1 cellular context compared by ENCODE assay signal in the genomic region with DNA sequence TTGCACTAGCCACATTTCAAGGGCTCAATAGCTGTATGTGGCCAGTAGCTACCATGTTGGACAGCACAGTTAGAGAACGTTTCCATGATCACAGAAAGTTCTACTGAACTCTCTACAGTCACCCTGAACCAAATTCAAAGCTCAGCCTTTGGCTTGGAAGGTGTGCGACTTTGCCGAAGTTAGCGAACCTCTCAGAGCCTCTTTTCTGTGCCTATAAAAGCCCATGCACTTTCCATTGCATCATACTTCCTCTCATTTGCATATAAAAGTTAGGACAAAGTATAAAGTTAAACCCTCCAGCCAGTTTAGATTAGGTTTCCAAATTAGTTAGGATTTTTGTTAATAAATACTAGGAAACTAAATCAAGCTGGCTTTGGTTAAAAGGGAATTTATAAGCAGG.
TF ChIP-seq lines count a peak whose summit lies in the region.

No MANE protein-coding gene starts in this region.

TF ChIP-seq in K562, 482 proteins besides CTCF, POLR2A, EP300 and RAD21 (continued from another document):
- no peak for TF ChIP-seq KLF13 (tag; IDR thresholded peaks at IDR 0.05; ENCODE audit: borderline replicate concordance, low read depth)
- no peak for TF ChIP-seq CBX8 (IDR thresholded peaks at IDR 0.05; ENCODE audit: borderline replicate concordance, extremely low read depth, low read depth, low read length, poor library complexity, severe bottlenecking)
- TF ChIP-seq STAG1 (CRISPR knock-in tag; IDR thresholded peaks at IDR 0.05; ENCODE audit: borderline replicate concordance): no peak
- TF ChIP-seq, protein P1, sequence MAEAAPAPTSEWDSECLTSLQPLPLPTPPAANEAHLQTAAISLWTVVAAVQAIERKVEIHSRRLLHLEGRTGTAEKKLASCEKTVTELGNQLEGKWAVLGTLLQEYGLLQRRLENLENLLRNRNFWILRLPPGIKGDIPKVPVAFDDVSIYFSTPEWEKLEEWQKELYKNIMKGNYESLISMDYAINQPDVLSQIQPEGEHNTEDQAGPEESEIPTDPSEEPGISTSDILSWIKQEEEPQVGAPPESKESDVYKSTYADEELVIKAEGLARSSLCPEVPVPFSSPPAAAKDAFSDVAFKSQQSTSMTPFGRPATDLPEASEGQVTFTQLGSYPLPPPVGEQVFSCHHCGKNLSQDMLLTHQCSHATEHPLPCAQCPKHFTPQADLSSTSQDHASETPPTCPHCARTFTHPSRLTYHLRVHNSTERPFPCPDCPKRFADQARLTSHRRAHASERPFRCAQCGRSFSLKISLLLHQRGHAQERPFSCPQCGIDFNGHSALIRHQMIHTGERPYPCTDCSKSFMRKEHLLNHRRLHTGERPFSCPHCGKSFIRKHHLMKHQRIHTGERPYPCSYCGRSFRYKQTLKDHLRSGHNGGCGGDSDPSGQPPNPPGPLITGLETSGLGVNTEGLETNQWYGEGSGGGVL (CRISPR knock-in tag; IDR thresholded peaks at IDR 0.05): no peak
- TF ChIP-seq CEBPB (tag; IDR thresholded peaks at IDR 0.05): peak; percentile 80
- TF ChIP-seq, protein P2, sequence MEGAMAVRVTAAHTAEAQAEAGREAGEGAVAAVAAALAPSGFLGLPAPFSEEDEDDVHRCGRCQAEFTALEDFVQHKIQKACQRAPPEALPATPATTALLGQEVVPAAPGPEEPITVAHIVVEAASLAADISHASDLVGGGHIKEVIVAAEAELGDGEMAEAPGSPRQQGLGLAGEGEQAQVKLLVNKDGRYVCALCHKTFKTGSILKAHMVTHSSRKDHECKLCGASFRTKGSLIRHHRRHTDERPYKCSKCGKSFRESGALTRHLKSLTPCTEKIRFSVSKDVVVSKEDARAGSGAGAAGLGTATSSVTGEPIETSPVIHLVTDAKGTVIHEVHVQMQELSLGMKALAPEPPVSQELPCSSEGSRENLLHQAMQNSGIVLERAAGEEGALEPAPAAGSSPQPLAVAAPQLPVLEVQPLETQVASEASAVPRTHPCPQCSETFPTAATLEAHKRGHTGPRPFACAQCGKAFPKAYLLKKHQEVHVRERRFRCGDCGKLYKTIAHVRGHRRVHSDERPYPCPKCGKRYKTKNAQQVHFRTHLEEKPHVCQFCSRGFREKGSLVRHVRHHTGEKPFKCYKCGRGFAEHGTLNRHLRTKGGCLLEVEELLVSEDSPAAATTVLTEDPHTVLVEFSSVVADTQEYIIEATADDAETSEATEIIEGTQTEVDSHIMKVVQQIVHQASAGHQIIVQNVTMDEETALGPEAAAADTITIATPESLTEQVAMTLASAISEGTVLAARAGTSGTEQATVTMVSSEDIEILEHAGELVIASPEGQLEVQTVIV (CRISPR knock-in tag; IDR thresholded peaks at IDR 0.05; ENCODE audit: borderline replicate concordance): no peak
- TF ChIP-seq ETS1 (conservative IDR thresholded peaks at IDR 0.05; ENCODE audit: control insufficient read depth, low read depth, low read length): no peak
- TF ChIP-seq, protein P3, sequence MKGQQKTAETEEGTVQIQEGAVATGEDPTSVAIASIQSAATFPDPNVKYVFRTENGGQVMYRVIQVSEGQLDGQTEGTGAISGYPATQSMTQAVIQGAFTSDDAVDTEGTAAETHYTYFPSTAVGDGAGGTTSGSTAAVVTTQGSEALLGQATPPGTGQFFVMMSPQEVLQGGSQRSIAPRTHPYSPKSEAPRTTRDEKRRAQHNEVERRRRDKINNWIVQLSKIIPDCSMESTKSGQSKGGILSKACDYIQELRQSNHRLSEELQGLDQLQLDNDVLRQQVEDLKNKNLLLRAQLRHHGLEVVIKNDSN (CRISPR knock-in tag; IDR thresholded peaks at IDR 0.05): no peak
- TF ChIP-seq, protein P4, sequence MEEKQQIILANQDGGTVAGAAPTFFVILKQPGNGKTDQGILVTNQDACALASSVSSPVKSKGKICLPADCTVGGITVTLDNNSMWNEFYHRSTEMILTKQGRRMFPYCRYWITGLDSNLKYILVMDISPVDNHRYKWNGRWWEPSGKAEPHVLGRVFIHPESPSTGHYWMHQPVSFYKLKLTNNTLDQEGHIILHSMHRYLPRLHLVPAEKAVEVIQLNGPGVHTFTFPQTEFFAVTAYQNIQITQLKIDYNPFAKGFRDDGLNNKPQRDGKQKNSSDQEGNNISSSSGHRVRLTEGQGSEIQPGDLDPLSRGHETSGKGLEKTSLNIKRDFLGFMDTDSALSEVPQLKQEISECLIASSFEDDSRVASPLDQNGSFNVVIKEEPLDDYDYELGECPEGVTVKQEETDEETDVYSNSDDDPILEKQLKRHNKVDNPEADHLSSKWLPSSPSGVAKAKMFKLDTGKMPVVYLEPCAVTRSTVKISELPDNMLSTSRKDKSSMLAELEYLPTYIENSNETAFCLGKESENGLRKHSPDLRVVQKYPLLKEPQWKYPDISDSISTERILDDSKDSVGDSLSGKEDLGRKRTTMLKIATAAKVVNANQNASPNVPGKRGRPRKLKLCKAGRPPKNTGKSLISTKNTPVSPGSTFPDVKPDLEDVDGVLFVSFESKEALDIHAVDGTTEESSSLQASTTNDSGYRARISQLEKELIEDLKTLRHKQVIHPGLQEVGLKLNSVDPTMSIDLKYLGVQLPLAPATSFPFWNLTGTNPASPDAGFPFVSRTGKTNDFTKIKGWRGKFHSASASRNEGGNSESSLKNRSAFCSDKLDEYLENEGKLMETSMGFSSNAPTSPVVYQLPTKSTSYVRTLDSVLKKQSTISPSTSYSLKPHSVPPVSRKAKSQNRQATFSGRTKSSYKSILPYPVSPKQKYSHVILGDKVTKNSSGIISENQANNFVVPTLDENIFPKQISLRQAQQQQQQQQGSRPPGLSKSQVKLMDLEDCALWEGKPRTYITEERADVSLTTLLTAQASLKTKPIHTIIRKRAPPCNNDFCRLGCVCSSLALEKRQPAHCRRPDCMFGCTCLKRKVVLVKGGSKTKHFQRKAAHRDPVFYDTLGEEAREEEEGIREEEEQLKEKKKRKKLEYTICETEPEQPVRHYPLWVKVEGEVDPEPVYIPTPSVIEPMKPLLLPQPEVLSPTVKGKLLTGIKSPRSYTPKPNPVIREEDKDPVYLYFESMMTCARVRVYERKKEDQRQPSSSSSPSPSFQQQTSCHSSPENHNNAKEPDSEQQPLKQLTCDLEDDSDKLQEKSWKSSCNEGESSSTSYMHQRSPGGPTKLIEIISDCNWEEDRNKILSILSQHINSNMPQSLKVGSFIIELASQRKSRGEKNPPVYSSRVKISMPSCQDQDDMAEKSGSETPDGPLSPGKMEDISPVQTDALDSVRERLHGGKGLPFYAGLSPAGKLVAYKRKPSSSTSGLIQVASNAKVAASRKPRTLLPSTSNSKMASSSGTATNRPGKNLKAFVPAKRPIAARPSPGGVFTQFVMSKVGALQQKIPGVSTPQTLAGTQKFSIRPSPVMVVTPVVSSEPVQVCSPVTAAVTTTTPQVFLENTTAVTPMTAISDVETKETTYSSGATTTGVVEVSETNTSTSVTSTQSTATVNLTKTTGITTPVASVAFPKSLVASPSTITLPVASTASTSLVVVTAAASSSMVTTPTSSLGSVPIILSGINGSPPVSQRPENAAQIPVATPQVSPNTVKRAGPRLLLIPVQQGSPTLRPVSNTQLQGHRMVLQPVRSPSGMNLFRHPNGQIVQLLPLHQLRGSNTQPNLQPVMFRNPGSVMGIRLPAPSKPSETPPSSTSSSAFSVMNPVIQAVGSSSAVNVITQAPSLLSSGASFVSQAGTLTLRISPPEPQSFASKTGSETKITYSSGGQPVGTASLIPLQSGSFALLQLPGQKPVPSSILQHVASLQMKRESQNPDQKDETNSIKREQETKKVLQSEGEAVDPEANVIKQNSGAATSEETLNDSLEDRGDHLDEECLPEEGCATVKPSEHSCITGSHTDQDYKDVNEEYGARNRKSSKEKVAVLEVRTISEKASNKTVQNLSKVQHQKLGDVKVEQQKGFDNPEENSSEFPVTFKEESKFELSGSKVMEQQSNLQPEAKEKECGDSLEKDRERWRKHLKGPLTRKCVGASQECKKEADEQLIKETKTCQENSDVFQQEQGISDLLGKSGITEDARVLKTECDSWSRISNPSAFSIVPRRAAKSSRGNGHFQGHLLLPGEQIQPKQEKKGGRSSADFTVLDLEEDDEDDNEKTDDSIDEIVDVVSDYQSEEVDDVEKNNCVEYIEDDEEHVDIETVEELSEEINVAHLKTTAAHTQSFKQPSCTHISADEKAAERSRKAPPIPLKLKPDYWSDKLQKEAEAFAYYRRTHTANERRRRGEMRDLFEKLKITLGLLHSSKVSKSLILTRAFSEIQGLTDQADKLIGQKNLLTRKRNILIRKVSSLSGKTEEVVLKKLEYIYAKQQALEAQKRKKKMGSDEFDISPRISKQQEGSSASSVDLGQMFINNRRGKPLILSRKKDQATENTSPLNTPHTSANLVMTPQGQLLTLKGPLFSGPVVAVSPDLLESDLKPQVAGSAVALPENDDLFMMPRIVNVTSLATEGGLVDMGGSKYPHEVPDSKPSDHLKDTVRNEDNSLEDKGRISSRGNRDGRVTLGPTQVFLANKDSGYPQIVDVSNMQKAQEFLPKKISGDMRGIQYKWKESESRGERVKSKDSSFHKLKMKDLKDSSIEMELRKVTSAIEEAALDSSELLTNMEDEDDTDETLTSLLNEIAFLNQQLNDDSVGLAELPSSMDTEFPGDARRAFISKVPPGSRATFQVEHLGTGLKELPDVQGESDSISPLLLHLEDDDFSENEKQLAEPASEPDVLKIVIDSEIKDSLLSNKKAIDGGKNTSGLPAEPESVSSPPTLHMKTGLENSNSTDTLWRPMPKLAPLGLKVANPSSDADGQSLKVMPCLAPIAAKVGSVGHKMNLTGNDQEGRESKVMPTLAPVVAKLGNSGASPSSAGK (IDR thresholded peaks at IDR 0.05): 0 out of 2 replicates have a peak, but pooled peaks have one; percentile 13
